Comparison of ENCODE assay signal across 31 cellular contexts in the genomic region with DNA sequence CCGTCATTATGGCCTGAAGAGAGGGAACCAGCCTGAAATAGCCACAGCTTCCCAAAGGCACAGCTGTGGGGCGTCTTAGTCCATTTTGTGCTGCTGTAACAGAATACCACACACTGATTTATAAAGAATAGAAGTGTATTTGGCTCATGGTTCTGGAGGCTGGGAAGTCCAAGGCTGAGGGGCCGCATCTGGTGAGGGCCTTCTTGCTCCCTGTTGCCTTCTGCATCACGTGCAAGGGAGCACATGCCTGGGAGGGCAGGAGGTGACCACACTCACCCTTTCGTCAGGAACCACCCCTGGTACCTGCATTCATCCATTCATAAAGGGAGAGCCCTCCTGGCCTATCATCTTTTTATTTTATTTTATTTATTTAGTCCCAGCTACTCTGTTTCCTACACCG. TPM values are rescaled to one million over a fixed set of nuclear protein-coding genes. Genes with fewer than 3 reads are reported as not detected.
"Had no signal": no experiment of that assay in that cellular context is flagged by ENCODE, and none has a peak within 500 bp of the region (broad histone marks: within the 10 kb centered on the region; RNA-seq: fewer than 3 reads in every experiment).

No MANE protein-coding gene starts in this region.

- H3K4me1 ChIP-seq: Peyer's patch had no signal

- H3K9me3 ChIP-seq: MG63, Peyer's patch had no signal

- DNase-seq: activated B cell treated with CpG ODN at 0.5 μM for 24 hours; activated CD4-positive, alpha-beta memory T cell treated with anti-CD3 and anti-CD28 coated beads for 36 hours; activated CD4-positive, alpha-beta T cell treated with anti-CD3 and anti-CD28 coated beads for 4 hours; activated CD4-positive, alpha-beta T cell treated with anti-CD3 and anti-CD28 coated beads, Interleukin-2, amount 50 U/mL, for 1 hour; activated CD4-positive, CD25-positive, alpha-beta regulatory T cell treated with anti-CD3 and anti-CD28 coated beads, Interleukin-2, amount 50 U/mL, for 72 hours; activated CD8-positive, alpha-beta memory T cell treated with anti-CD3 and anti-CD28 coated beads, Interleukin-2, amount 50 U/mL, for 48 hours; activated effector memory CD4-positive, alpha-beta T cell treated with Interleukin-2 at 50 U/mL for 16 hours; activated naive CD4-positive, alpha-beta T cell treated with anti-CD3 and anti-CD28 coated beads, Interleukin-2, amount 10 ng/mL, durations not matched to agents 7 days and 5 days; activated naive CD8-positive, alpha-beta T cell treated with anti-CD3 and anti-CD28 coated beads, Interleukin-2, amount 50 U/mL, for 24 hours; activated T-cell treated with anti-CD3 and anti-CD28 coated beads, Interleukin-2, amount 50 U/mL, for 48 hours; anterior cingulate cortex; brain microvascular endothelial cell; Kasumi-1; KG1; MG63; NCI-H1092; NCI-H1436 treated with DMSO at 0.1 percent for 48 hours; NCI-H1694 treated with DMSO at 0.1 percent for 48 hours; NCI-H2029; NCI-H510A; NCI-H526; NCI-H748 treated with DMSO at 0.1 percent for 48 hours; NK-92 treated with Interleukin-12 subunit alpha and Interleukin-12 subunit beta, amount 100 ng/mL, for 24 hours; PC-3; Peyer's patch; RPMI8226; SW 1271; T-helper 1 cell; T-helper 2 cell; T-helper 9 cell had no signal

- H3K27me3 ChIP-seq: brain microvascular endothelial cell, MG63, Peyer's patch had no signal

- ATAC-seq: activated naive CD8-positive, alpha-beta T cell treated with anti-CD3 and anti-CD28 coated beads, Interleukin-2, amount 50 U/mL, for 24 hours; PC-3 had no signal

- H3K27ac ChIP-seq: brain microvascular endothelial cell, Peyer's patch, VCaP had no signal

- H3K36me3 ChIP-seq: brain microvascular endothelial cell, MG63, Peyer's patch had no signal

- H3K4me3 ChIP-seq: MG63, Peyer's patch had no signal

RNA-seq across cellular contexts. Expression of gene PLPP7, which starts 10.4 kb away (rescaled TPM):
- total RNA-seq: activated CD4-positive, alpha-beta memory T cell treated with anti-CD3 and anti-CD28 coated beads for 36 hours; PC-3 had no signal
